ENCODE assay signal across 20 cellular contexts in the genomic region with DNA sequence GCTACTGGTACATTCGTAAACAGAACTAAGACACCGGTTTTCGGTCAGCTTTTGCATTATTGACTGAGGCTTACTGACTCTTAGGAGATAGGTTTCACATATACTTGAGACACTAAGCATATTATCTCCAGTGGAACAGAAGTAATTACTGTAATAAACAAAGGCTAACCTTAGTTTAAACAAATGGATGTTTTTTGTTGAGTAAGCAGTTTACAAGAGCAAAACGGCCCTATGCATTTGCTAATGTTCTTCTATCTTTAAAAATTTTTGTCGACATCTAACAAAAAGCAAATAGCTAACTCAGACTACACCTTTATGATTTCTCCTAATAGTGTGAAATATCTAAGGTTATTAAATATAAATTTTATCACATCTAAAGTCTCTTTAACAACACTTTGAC.
DNase-seq lines count a peak whose midpoint lies in the region; ATAC-seq, FAIRE-seq and TF ChIP-seq lines count a peak whose summit lies in the region.
"Had no signal": no experiment of that assay in that cellular context is flagged by ENCODE, and none has a peak within 500 bp of the region (broad histone marks: within the 10 kb centered on the region; RNA-seq: fewer than 3 reads in every experiment).

No MANE protein-coding gene starts in this region.

- H4K20me1 ChIP-seq in HepG2 (ENCODE audit: insufficient read depth, low read length) = no peaks in the 10 kb centered on the region

- H3K4me3 ChIP-seq in HepG2 (replicated peaks in 1 of 3; ENCODE audit: insufficient read depth in 1 of 3, low read depth in 2 of 3, low read length in 3 of 3) (no peak overlapping the region), right lobe of liver (no peak overlapping the region), WERI-Rb-1 (ENCODE audit: low read depth, low read length) (no peak overlapping the region)
- H3K4me3 ChIP-seq: HAP-1 had no signal

- TF ChIP-seq EP300 in HepG2 (IDR thresholded peaks at IDR 0.05; ENCODE audit: low read depth in 2 of 2, low read length in 2 of 2) (no peak), HepG2 (CRISPR knock-in tag; IDR thresholded peaks at IDR 0.05; ENCODE audit: borderline replicate concordance) (no peak)

- intact Hi-C loops in HepG2 (cut with micrococcal nuclease; ENCODE audit: unreplicated experiment) = no loop called here
- intact Hi-C loops in right lobe of liver (cut with DNase I) = no loop called here

- no TSS peak for BruUV-seq in HepG2 (replicated peaks; lab: Mats Ljungman, UMichigan)

- no peak for TF ChIP-seq RAD21 in HepG2 (CRISPR knock-in tag; IDR thresholded peaks at IDR 0.05)

- H3K4me2 ChIP-seq in HepG2 (ENCODE audit: low read depth, low read length) = no peak overlapping the region
- H3K4me2 ChIP-seq: KMS-11 had no signal

- TF ChIP-seq POLR2A in HepG2 (IDR thresholded peaks at IDR 0.05; ENCODE audit: insufficient read depth in 1 of 2, low read depth in 2 of 2, low read length in 2 of 2) (no peak), right lobe of liver (IDR thresholded peaks at IDR 0.05) (no peak)

- TF ChIP-seq CTCF in HepG2 (CRISPR knock-in tag; IDR thresholded peaks at IDR 0.05) (no peak), right lobe of liver (IDR thresholded peaks at IDR 0.05) (no peak), WERI-Rb-1 (IDR thresholded peaks at IDR 0.05; ENCODE audit: low read depth, low read length) (no peak)

- 10% methylated on average over 5 of the region's 5 CpGs for WGBS in HepG2 (ENCODE audit: low lambda C conversion rate)
- 78% methylated on average over 5 of the region's 5 CpGs for WGBS in right lobe of liver (ENCODE audit: insufficient coverage, low coverage, low lambda C conversion rate, missing lambda C conversion rate)

- H3K36me3 ChIP-seq in HepG2 (replicated peaks in 1 of 2; ENCODE audit: control insufficient read depth in 1 of 2, insufficient read depth in 2 of 2, low read length in 2 of 2) (no peaks in the 10 kb centered on the region), right lobe of liver (no peaks in the 10 kb centered on the region), WERI-Rb-1 (no peaks in the 10 kb centered on the region)
- H3K36me3 ChIP-seq: BE2C, HAP-1 had no signal

- FAIRE-seq in HepG2 (lab: Jason Lieb, UNC) (no peak), islet of Langerhans (lab: Jason Lieb, UNC) (peak; percentile 30)
- FAIRE-seq: GM12892, GM18507, HTR-8/SVneo had no signal

- H3K4me1 ChIP-seq in HepG2 (ENCODE audit: insufficient read depth, low read length) = no peaks in the 10 kb centered on the region
- no peaks in the 10 kb centered on the region for H3K4me1 ChIP-seq in right lobe of liver
- H3K4me1 ChIP-seq: BE2C had no signal

- ATAC-seq in HepG2 (no peak), right lobe of liver (no peak), GM19351 (IDR thresholded peaks at IDR 0.05; ENCODE audit: unreplicated experiment) (no peak), HG03039 (IDR thresholded peaks at IDR 0.05; ENCODE audit: unreplicated experiment) (no peak)

- no peak overlapping the region for H2AFZ ChIP-seq in HepG2 (ENCODE audit: low read length)

- CTCF ChIA-PET in HepG2 (lab: Yijun Ruan, JAX; ENCODE audit: low intra/inter-chr PET ratio, low total read pairs) = no interaction called here

- no peak overlapping the region for H3K9ac ChIP-seq in HepG2 (ENCODE audit: insufficient read depth, low read depth, low read length)
- H3K9ac ChIP-seq: KMS-11 had no signal

- in situ Hi-C loops in HepG2 (cut with HindIII; ENCODE audit: extremely low pct_ligation_motif_present, low pct_unique_long_range_greater_than_20kb) = no loop called here

- H3K9me3 ChIP-seq in HepG2 (ENCODE audit: low read length) (no peaks in the 10 kb centered on the region), right lobe of liver (no peaks in the 10 kb centered on the region), WERI-Rb-1 (ENCODE audit: severe bottlenecking) (no peaks in the 10 kb centered on the region)
- H3K9me3 ChIP-seq: BE2C, HAP-1 had no signal

- H3K27ac ChIP-seq in HepG2 (ENCODE audit: extremely low read length, insufficient read depth, low read length) (no peak overlapping the region), right lobe of liver (no peak overlapping the region), WERI-Rb-1 (peak overlapping the region; percentile 28)
- H3K27ac ChIP-seq: KMS-11 had no signal

- no peaks in the 10 kb centered on the region for H3K79me2 ChIP-seq in HepG2 (ENCODE audit: insufficient read depth, low read length)

- POLR2A ChIA-PET in HepG2 (lab: Yijun Ruan, JAX) = no interaction called here

- H3K27me3 ChIP-seq in HepG2 (ENCODE audit: control insufficient read depth in 1 of 2, insufficient read depth in 2 of 2, low read length in 2 of 2) = no peaks in the 10 kb centered on the region
- H3K27me3 ChIP-seq in right lobe of liver = no peaks in the 10 kb centered on the region
- no peaks in the 10 kb centered on the region for H3K27me3 ChIP-seq in WERI-Rb-1 (ENCODE audit: insufficient read depth, low read depth, severe bottlenecking)
- H3K27me3 ChIP-seq: BE2C had no signal

- no peak for DNase-seq in HepG2 (ENCODE audit: low spot score)
- no peak for DNase-seq in right lobe of liver
- DNase-seq in WERI-Rb-1 = no peak
- DNase-seq in DMS79 (lab: John Stamatoyannopoulos, UW) = no peak
- DNase-seq: 8988T; ACHN; BE2C; C1 segment of cervical spinal cord; CD4-positive, CD25-positive, alpha-beta regulatory T cell; CD8-positive, alpha-beta memory T cell; COR-L47; GDM1 had no signal

TF ChIP-seq in HepG2, 621 proteins besides CTCF, POLR2A, EP300 and RAD21:
- no peak for TF ChIP-seq ZNF569 (CRISPR knock-in tag; IDR thresholded peaks at IDR 0.05; ENCODE audit: borderline replicate concordance)
- TF ChIP-seq ARHGAP35 (CRISPR knock-in tag; IDR thresholded peaks at IDR 0.05; ENCODE audit: borderline replicate concordance) = no peak
- TF ChIP-seq MAFK (conservative IDR thresholded peaks at IDR 0.05 in 1 of 2, IDR thresholded peaks at IDR 0.05 in 1 of 2; ENCODE audit: low read length in 2 of 2) = peak; percentile 96 to 97
- no peak for TF ChIP-seq ERF (CRISPR knock-in tag; IDR thresholded peaks at IDR 0.05)
- TF ChIP-seq, protein P1, sequence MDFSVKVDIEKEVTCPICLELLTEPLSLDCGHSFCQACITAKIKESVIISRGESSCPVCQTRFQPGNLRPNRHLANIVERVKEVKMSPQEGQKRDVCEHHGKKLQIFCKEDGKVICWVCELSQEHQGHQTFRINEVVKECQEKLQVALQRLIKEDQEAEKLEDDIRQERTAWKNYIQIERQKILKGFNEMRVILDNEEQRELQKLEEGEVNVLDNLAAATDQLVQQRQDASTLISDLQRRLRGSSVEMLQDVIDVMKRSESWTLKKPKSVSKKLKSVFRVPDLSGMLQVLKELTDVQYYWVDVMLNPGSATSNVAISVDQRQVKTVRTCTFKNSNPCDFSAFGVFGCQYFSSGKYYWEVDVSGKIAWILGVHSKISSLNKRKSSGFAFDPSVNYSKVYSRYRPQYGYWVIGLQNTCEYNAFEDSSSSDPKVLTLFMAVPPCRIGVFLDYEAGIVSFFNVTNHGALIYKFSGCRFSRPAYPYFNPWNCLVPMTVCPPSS (IDR thresholded peaks at IDR 0.05) = no peak
- TF ChIP-seq, protein P2, sequence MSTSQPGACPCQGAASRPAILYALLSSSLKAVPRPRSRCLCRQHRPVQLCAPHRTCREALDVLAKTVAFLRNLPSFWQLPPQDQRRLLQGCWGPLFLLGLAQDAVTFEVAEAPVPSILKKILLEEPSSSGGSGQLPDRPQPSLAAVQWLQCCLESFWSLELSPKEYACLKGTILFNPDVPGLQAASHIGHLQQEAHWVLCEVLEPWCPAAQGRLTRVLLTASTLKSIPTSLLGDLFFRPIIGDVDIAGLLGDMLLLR (CRISPR knock-in tag; IDR thresholded peaks at IDR 0.05) = no peak
- TF ChIP-seq, protein P3, sequence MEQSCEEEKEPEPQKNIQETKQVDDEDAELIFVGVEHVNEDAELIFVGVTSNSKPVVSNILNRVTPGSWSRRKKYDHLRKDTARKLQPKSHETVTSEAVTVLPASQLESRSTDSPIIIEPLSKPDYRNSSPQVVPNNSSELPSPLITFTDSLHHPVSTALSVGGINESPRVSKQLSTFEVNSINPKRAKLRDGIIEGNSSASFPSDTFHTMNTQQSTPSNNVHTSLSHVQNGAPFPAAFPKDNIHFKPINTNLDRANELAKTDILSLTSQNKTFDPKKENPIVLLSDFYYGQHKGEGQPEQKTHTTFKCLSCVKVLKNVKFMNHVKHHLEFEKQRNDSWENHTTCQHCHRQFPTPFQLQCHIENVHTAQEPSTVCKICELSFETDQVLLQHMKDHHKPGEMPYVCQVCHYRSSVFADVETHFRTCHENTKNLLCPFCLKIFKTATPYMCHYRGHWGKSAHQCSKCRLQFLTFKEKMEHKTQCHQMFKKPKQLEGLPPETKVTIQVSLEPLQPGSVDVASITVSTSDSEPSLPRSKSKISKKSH (CRISPR knock-in tag; IDR thresholded peaks at IDR 0.05; ENCODE audit: borderline replicate concordance) = no peak
- TF ChIP-seq SALL2 (CRISPR knock-in tag; IDR thresholded peaks at IDR 0.05) = no peak
- TF ChIP-seq, protein P4, sequence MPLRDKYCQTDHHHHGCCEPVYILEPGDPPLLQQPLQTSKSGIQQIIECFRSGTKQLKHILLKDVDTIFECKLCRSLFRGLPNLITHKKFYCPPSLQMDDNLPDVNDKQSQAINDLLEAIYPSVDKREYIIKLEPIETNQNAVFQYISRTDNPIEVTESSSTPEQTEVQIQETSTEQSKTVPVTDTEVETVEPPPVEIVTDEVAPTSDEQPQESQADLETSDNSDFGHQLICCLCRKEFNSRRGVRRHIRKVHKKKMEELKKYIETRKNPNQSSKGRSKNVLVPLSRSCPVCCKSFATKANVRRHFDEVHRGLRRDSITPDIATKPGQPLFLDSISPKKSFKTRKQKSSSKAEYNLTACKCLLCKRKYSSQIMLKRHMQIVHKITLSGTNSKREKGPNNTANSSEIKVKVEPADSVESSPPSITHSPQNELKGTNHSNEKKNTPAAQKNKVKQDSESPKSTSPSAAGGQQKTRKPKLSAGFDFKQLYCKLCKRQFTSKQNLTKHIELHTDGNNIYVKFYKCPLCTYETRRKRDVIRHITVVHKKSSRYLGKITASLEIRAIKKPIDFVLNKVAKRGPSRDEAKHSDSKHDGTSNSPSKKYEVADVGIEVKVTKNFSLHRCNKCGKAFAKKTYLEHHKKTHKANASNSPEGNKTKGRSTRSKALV (CRISPR knock-in tag; IDR thresholded peaks at IDR 0.05) = no peak
- no peak for TF ChIP-seq ZBTB1 (CRISPR knock-in tag; IDR thresholded peaks at IDR 0.05; ENCODE audit: borderline replicate concordance)
- TF ChIP-seq NR3C1 (CRISPR knock-in tag; IDR thresholded peaks at IDR 0.05) = no peak
- TF ChIP-seq MAFF (IDR thresholded peaks at IDR 0.05; ENCODE audit: low read depth, low read length) = peak; percentile 96
- TF ChIP-seq ZNF451 (CRISPR knock-in tag; IDR thresholded peaks at IDR 0.05) = no peak
TF ChIP-seq in HepG2: peak in this region for 2.
